Comparison of ENCODE assay signal across 1 cellular context in genomic region chr11:16596231-16596630, GRCh38.
A peak's percentile ranks its signal among the peaks of the same experiment; 100 is the strongest.
TF ChIP-seq lines count a peak whose summit lies in the region.

No MANE protein-coding gene starts in this region.

TF ChIP-seq in K562, 482 proteins besides CTCF, POLR2A, EP300 and RAD21 (continued from another document):
- TF ChIP-seq, protein P1, sequence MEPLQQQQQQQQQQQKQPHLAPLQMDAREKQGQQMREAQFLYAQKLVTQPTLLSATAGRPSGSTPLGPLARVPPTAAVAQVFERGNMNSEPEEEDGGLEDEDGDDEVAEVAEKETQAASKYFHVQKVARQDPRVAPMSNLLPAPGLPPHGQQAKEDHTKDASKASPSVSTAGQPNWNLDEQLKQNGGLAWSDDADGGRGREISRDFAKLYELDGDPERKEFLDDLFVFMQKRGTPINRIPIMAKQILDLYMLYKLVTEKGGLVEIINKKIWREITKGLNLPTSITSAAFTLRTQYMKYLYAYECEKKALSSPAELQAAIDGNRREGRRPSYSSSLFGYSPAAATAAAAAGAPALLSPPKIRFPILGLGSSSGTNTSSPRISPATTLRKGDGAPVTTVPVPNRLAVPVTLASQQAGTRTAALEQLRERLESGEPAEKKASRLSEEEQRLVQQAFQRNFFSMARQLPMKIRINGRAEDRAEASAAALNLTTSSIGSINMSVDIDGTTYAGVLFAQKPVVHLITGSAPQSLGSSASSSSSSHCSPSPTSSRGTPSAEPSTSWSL (CRISPR knock-in tag; IDR thresholded peaks at IDR 0.05; ENCODE audit: borderline replicate concordance) = no peak
- TF ChIP-seq SMARCC2 (IDR thresholded peaks at IDR 0.05; ENCODE audit: low read depth) (0 out of 2 replicates have a peak, but pooled peaks have one; percentile 23), SMARCA4 (IDR thresholded peaks at IDR 0.05) (peak; percentile 46; the same call in 1 of the 2 replicates), NFATC3 (IDR thresholded peaks at IDR 0.05) (0 out of 2 replicates have a peak, but pooled peaks have one; percentile 64), ZEB2 (IDR thresholded peaks at IDR 0.05) (0 out of 2 replicates have a peak, but pooled peaks have one; percentile 8), ARNT (IDR thresholded peaks at IDR 0.05) (peak in 1 of 2 experiments; percentile 22; a peak in 1 of 4 replicates), MEIS2 (IDR thresholded peaks at IDR 0.05; ENCODE audit: partially characterized antibody) (peak; percentile 54), SMARCE1 (IDR thresholded peaks at IDR 0.05) (0 out of 2 replicates have a peak, but pooled peaks have one; percentile 15), RAD51 (IDR thresholded peaks at IDR 0.05; ENCODE audit: borderline replicate concordance, low read depth) (no peak), TRIM24 (IDR thresholded peaks at IDR 0.05) (peak in 1 of 2 experiments; percentile 27; a peak in 1 of 4 replicates), PKNOX1 (IDR thresholded peaks at IDR 0.05) (peak; percentile 76), NCOA1 (IDR thresholded peaks at IDR 0.05; ENCODE audit: low read depth) (peak; percentile 45; the same call in 1 of the 2 replicates), PHF21A (IDR thresholded peaks at IDR 0.05; ENCODE audit: borderline replicate concordance, low read depth) (no peak), ZNF512 (tag; IDR thresholded peaks at IDR 0.05) (no peak), ZBTB2 (IDR thresholded peaks at IDR 0.05) (0 out of 2 replicates have a peak, but pooled peaks have one; percentile 36), MTA2 (IDR thresholded peaks at IDR 0.05; ENCODE audit: low read depth) (peak; percentile 30; the same call in 1 of the 2 replicates), SPI1 (IDR thresholded peaks at IDR 0.05; ENCODE audit: borderline replicate concordance, low read depth, low read length) (peak; percentile 77; the same call in 1 of the 2 replicates), ZNF165 (CRISPR knock-in tag; IDR thresholded peaks at IDR 0.05; ENCODE audit: borderline replicate concordance) (no peak)
